ENCODE assay signal across 33 cellular contexts in the genomic region with DNA sequence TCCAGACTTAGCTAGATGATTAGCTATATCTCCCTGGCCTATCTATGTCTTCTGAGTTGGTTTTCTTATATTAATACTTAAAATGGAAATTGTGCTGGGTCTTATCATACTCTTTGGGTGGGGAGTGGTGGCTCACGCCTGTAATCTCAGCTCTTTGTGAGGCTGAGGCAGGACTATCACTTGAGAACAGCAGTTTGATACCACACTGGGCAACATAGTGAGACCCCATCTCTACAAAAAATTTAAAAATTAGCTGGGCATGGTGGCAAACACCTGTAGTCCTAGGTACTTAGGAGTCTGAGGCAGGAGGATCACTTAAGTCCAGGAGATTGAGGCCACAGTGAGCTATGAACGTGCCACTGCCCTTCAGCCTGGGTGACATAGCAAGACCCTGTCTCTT.
"Had no signal": no experiment of that assay in that cellular context is flagged by ENCODE, and none has a peak within 500 bp of the region (broad histone marks: within the 10 kb centered on the region; RNA-seq: fewer than 3 reads in every experiment).

No MANE protein-coding gene starts in this region.

- H3K4me3 Mint-ChIP-seq: activated CD4-positive, alpha-beta memory T cell treated with anti-CD3 and anti-CD28 coated beads, Interleukin-2, amount 10 ng/mL, durations not matched to agents 7 days and 5 days; activated CD4-positive, alpha-beta T cell treated with anti-CD3 and anti-CD28 coated beads for 36 hours; activated CD4-positive, alpha-beta T cell treated with anti-CD3 and anti-CD28 coated beads, Interleukin-2, amount 10 ng/mL, durations not matched to agents 7 days and 5 days; activated naive CD4-positive, alpha-beta T cell treated with anti-CD3 and anti-CD28 coated beads for 36 hours; activated naive CD4-positive, alpha-beta T cell treated with anti-CD3 and anti-CD28 coated beads, Interleukin-2, amount 50 U/mL, for 24 hours; activated naive CD8-positive, alpha-beta T cell treated with anti-CD3 and anti-CD28 coated beads for 36 hours; activated naive CD8-positive, alpha-beta T cell treated with anti-CD3 and anti-CD28 coated beads, Interleukin-2, amount 50 U/mL, for 24 hours; activated T-cell treated with anti-CD3 and anti-CD28 coated beads, Interleukin-2, amount 50 U/mL, for 24 hours; activated T-cell treated with anti-CD3 and anti-CD28 coated beads, Interleukin-2, amount 50 U/mL, for 72 hours; effector memory CD8-positive, alpha-beta T cell; T-helper 17 cell; T-helper 2 cell treated with Interferon-gamma antibody and Interleukin-4, amounts not matched to agents 5 μg/mL and 100 μg/mL, for 36 hours had no signal

- H3K4me1 Mint-ChIP-seq: activated CD4-positive, alpha-beta memory T cell treated with anti-CD3 and anti-CD28 coated beads, Interleukin-2, amount 10 ng/mL, durations not matched to agents 7 days and 5 days; activated CD4-positive, alpha-beta T cell treated with anti-CD3 and anti-CD28 coated beads for 36 hours; activated CD4-positive, alpha-beta T cell treated with anti-CD3 and anti-CD28 coated beads, Interleukin-2, amount 10 ng/mL, durations not matched to agents 7 days and 5 days; activated naive CD4-positive, alpha-beta T cell treated with anti-CD3 and anti-CD28 coated beads, Interleukin-2, amount 50 U/mL, for 24 hours; activated naive CD8-positive, alpha-beta T cell treated with anti-CD3 and anti-CD28 coated beads for 36 hours; activated naive CD8-positive, alpha-beta T cell treated with anti-CD3 and anti-CD28 coated beads, Interleukin-2, amount 50 U/mL, for 24 hours; T-helper 17 cell had no signal

- ATAC-seq: activated CD4-positive, alpha-beta T cell treated with anti-CD3 and anti-CD28 coated beads for 36 hours; activated naive CD8-positive, alpha-beta T cell treated with anti-CD3 and anti-CD28 coated beads, Interleukin-2, amount 50 U/mL, for 24 hours; activated T-cell treated with anti-CD3 and anti-CD28 coated beads, Interleukin-2, amount 50 U/mL, for 72 hours; effector memory CD8-positive, alpha-beta T cell; foreskin keratinocyte; gastrocnemius medialis; T-helper 17 cell had no signal

- H3K27me3 ChIP-seq: adrenal gland, brain microvascular endothelial cell, esophagus muscularis mucosa, foreskin keratinocyte, gastrocnemius medialis had no signal

- H3K36me3 Mint-ChIP-seq: activated naive CD4-positive, alpha-beta T cell treated with anti-CD3 and anti-CD28 coated beads, Interleukin-2, amount 50 U/mL, for 24 hours; activated naive CD8-positive, alpha-beta T cell treated with anti-CD3 and anti-CD28 coated beads for 36 hours had no signal

- DNase-seq: activated CD4-positive, alpha-beta memory T cell treated with anti-CD3 and anti-CD28 coated beads, Interleukin-2, amount 10 ng/mL, durations not matched to agents 7 days and 5 days; activated CD4-positive, alpha-beta T cell treated with anti-CD3 and anti-CD28 coated beads for 36 hours; activated CD4-positive, alpha-beta T cell treated with anti-CD3 and anti-CD28 coated beads, Interleukin-2, amount 10 ng/mL, durations not matched to agents 7 days and 5 days; activated CD4-positive, alpha-beta T cell treated with anti-CD3 and anti-CD28 coated beads, Interleukin-2, amount 50 U/mL, for 4 hours; activated CD4-positive, CD25-positive, alpha-beta regulatory T cell; activated CD4-positive, CD25-positive, alpha-beta regulatory T cell treated with anti-CD3 and anti-CD28 coated beads, Interleukin-2, amount 50 U/mL, for 72 hours; activated CD8-positive, alpha-beta memory T cell treated with anti-CD3 and anti-CD28 coated beads, Interleukin-2, amount 50 U/mL, for 48 hours; activated gamma-delta T cell treated with Interleukin-2 at 50 U/mL for 16 hours; activated naive CD4-positive, alpha-beta T cell treated with anti-CD3 and anti-CD28 coated beads for 36 hours; activated naive CD8-positive, alpha-beta T cell treated with anti-CD3 and anti-CD28 coated beads for 36 hours; activated naive CD8-positive, alpha-beta T cell treated with anti-CD3 and anti-CD28 coated beads, Interleukin-2, amount 50 U/mL, for 24 hours; activated T-cell treated with anti-CD3 and anti-CD28 coated beads for 4 hours; activated T-cell treated with anti-CD3 and anti-CD28 coated beads, Interleukin-2, amount 50 U/mL, for 24 hours; activated T-cell treated with anti-CD3 and anti-CD28 coated beads, Interleukin-2, amount 50 U/mL, for 72 hours; adrenal gland; amygdala; brain microvascular endothelial cell; caudate nucleus; cortex of kidney; dermis blood vessel endothelial cell; effector CD4-positive, alpha-beta T cell; effector memory CD8-positive, alpha-beta T cell; foreskin keratinocyte; gastrocnemius medialis; glutamatergic neuron; T-helper 1 cell; T-helper 17 cell; T1000; WERI-Rb-1 had no signal

- FAIRE-seq: colon had no signal

- H3K27ac Mint-ChIP-seq: activated CD4-positive, alpha-beta memory T cell treated with anti-CD3 and anti-CD28 coated beads, Interleukin-2, amount 10 ng/mL, durations not matched to agents 7 days and 5 days; activated CD4-positive, alpha-beta T cell treated with anti-CD3 and anti-CD28 coated beads for 36 hours; activated CD4-positive, alpha-beta T cell treated with anti-CD3 and anti-CD28 coated beads, Interleukin-2, amount 10 ng/mL, durations not matched to agents 7 days and 5 days; activated naive CD4-positive, alpha-beta T cell treated with anti-CD3 and anti-CD28 coated beads for 36 hours; activated naive CD4-positive, alpha-beta T cell treated with anti-CD3 and anti-CD28 coated beads, Interleukin-2, amount 50 U/mL, for 24 hours; activated naive CD8-positive, alpha-beta T cell treated with anti-CD3 and anti-CD28 coated beads for 36 hours; activated naive CD8-positive, alpha-beta T cell treated with anti-CD3 and anti-CD28 coated beads, Interleukin-2, amount 50 U/mL, for 24 hours; activated T-cell treated with anti-CD3 and anti-CD28 coated beads, Interleukin-2, amount 50 U/mL, for 24 hours; activated T-cell treated with anti-CD3 and anti-CD28 coated beads, Interleukin-2, amount 50 U/mL, for 72 hours; effector memory CD8-positive, alpha-beta T cell; T-helper 17 cell; T-helper 2 cell treated with Interferon-gamma antibody and Interleukin-4, amounts not matched to agents 5 μg/mL and 100 μg/mL, for 36 hours had no signal

- H3K4me3 ChIP-seq: adrenal gland, esophagus muscularis mucosa, gastrocnemius medialis had no signal

- H3K27me3 Mint-ChIP-seq: activated CD4-positive, alpha-beta memory T cell treated with anti-CD3 and anti-CD28 coated beads, Interleukin-2, amount 10 ng/mL, durations not matched to agents 7 days and 5 days; activated CD4-positive, alpha-beta T cell treated with anti-CD3 and anti-CD28 coated beads, Interleukin-2, amount 10 ng/mL, durations not matched to agents 7 days and 5 days; activated naive CD8-positive, alpha-beta T cell treated with anti-CD3 and anti-CD28 coated beads for 36 hours; activated naive CD8-positive, alpha-beta T cell treated with anti-CD3 and anti-CD28 coated beads, Interleukin-2, amount 50 U/mL, for 24 hours; effector memory CD8-positive, alpha-beta T cell; T-helper 17 cell had no signal

- H3K27ac ChIP-seq: adrenal gland, brain microvascular endothelial cell, foreskin keratinocyte, WERI-Rb-1 had no signal

- H3K36me3 ChIP-seq: brain microvascular endothelial cell, WERI-Rb-1 had no signal
